8 cellular contexts compared by ENCODE assay signal in the genomic region with DNA sequence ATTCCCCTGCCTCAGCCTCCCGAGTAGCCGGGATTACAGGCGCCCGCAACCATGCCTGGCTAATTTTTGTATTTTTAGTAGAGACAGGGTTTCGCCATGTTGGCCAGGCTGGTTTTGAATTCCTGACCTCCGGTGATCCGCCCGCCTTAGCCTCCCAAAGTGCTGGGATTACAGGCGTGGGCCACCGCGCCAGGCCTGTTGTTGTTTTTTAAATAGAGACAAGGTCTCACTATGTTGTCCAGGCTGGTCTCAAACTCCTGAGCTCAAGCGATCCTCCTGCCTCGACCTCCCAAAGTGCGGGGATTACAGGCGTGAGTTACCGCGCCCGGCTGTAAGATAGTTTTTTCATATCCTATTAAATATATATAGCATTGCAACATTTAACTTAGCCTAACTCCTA. TPM values are rescaled to one million over a fixed set of nuclear protein-coding genes. Genes with fewer than 3 reads are reported as not detected.
DNase-seq lines count a peak whose midpoint lies in the region; ATAC-seq and TF ChIP-seq lines count a peak whose summit lies in the region.
"Not testable (repeated sequence)": the region's sequence is repeated elsewhere in the genome, so short reads cannot be mapped to it uniquely, and the experiment has no call there.

No MANE protein-coding gene starts in this region.

- DNase-seq in A673 (ENCODE audit: low spot score); H7; central memory CD8-positive, alpha-beta T cell (ENCODE audit: low spot score in 2 of 2); glutamatergic neuron; skeletal muscle cell (ENCODE audit: low read depth): not testable (repeated sequence)
- DNase-seq in Peyer's patch: peak in 1 of 3 donors; percentile 47
- peak; percentile 35 for DNase-seq in activated T-cell treated with anti-CD3 and anti-CD28 coated beads, Interleukin-2, amount 50 U/mL, for 24 hours

- H3K9me3 ChIP-seq in A673 (ENCODE audit: low read depth, low read length, poor library complexity, severe bottlenecking); Peyer's patch; muscle layer of colon (ENCODE audit: low read length): not testable (repeated sequence)

- not testable (repeated sequence) for TF ChIP-seq POLR2A in Peyer's patch (IDR thresholded peaks at IDR 0.05)

- H3K9me3 Mint-ChIP-seq in activated T-cell treated with anti-CD3 and anti-CD28 coated beads, Interleukin-2, amount 50 U/mL, for 24 hours; central memory CD8-positive, alpha-beta T cell; glutamatergic neuron (ENCODE audit: unreplicated experiment): not testable (repeated sequence)

- H3K27ac Mint-ChIP-seq in activated T-cell treated with anti-CD3 and anti-CD28 coated beads, Interleukin-2, amount 50 U/mL, for 24 hours: peak overlapping the region; percentile 99
- H3K27ac Mint-ChIP-seq in central memory CD8-positive, alpha-beta T cell (ENCODE audit: low read depth): peak overlapping the region; percentile 98
- H3K27ac Mint-ChIP-seq in glutamatergic neuron (ENCODE audit: unreplicated experiment): peak overlapping the region; percentile 94

- not testable (repeated sequence) for H3K27me3 Mint-ChIP-seq in activated T-cell treated with anti-CD3 and anti-CD28 coated beads, Interleukin-2, amount 50 U/mL, for 24 hours; central memory CD8-positive, alpha-beta T cell; glutamatergic neuron (ENCODE audit: unreplicated experiment)

- H3K27me3 ChIP-seq in A673 (replicated peaks; ENCODE audit: insufficient read depth, low read depth, low read length, poor library complexity); H7 (ENCODE audit: control insufficient read depth, insufficient read depth, low read length); Peyer's patch; muscle layer of colon (ENCODE audit: control insufficient read depth in 1 of 2, insufficient read depth in 2 of 2, low read length in 2 of 2): not testable (repeated sequence)

- peaks cover 79% of the 10 kb centered on the region for H3K36me3 Mint-ChIP-seq in activated T-cell treated with anti-CD3 and anti-CD28 coated beads, Interleukin-2, amount 50 U/mL, for 24 hours (ENCODE audit: low read depth)
- peaks cover 14% of the 10 kb centered on the region for H3K36me3 Mint-ChIP-seq in central memory CD8-positive, alpha-beta T cell (ENCODE audit: insufficient read depth)
- H3K36me3 Mint-ChIP-seq in glutamatergic neuron (ENCODE audit: unreplicated experiment): not testable (repeated sequence)

- H3K36me3 ChIP-seq in A673 (ENCODE audit: insufficient read depth, low read length, poor library complexity, severe bottlenecking); H7 (replicated peaks; ENCODE audit: control insufficient read depth, insufficient read depth, low read length); Peyer's patch; muscle layer of colon (ENCODE audit: insufficient read depth, low read length): not testable (repeated sequence)

- POLR2A ChIA-PET in A673 (lab: Charles Lee; ENCODE audit: low non-redundant PET): not testable (repeated sequence)

- peaks cover 12% of the 10 kb centered on the region for H3K4me1 ChIP-seq in A673 (ENCODE audit: insufficient read depth, low read length, poor library complexity, severe bottlenecking)
- H3K4me1 ChIP-seq in Peyer's patch: peaks cover 0 to 20% (median 8%) of the 10 kb centered on the region in 4 donors
- H3K4me1 ChIP-seq in muscle layer of colon (ENCODE audit: insufficient read depth, low read length): peaks cover 15% of the 10 kb centered on the region

- not testable (repeated sequence) for TF ChIP-seq CTCF in A673 (conservative IDR thresholded peaks at IDR 0.05; ENCODE audit: low read depth, low read length); Peyer's patch (IDR thresholded peaks at IDR 0.05); glutamatergic neuron (IDR thresholded peaks at IDR 0.05; ENCODE audit: partially characterized antibody, unreplicated experiment)

- intact Hi-C loops in A673 (cut with micrococcal nuclease; ENCODE audit: unreplicated experiment): not testable (repeated sequence)

- H3K27ac ChIP-seq in A673 (ENCODE audit: low read depth, low read length, poor library complexity, severe bottlenecking); muscle layer of colon (ENCODE audit: low read depth, low read length): not testable (repeated sequence)
- peak overlapping the region in 3 of 4 donors; percentile 99 to 100 (median 99) for H3K27ac ChIP-seq in Peyer's patch

- TSS peak; percentile 43 for BruUV-seq in A673 (replicated peaks; lab: Mats Ljungman, UMichigan)

- peaks cover 61% of the 10 kb centered on the region for H3K4me1 Mint-ChIP-seq in activated T-cell treated with anti-CD3 and anti-CD28 coated beads, Interleukin-2, amount 50 U/mL, for 24 hours (ENCODE audit: low read depth)
- H3K4me1 Mint-ChIP-seq in central memory CD8-positive, alpha-beta T cell: peaks cover 26% of the 10 kb centered on the region
- H3K4me1 Mint-ChIP-seq in glutamatergic neuron (ENCODE audit: low read depth, unreplicated experiment): peaks cover 19% of the 10 kb centered on the region

- ATAC-seq in central memory CD8-positive, alpha-beta T cell (replicated peaks; ENCODE audit: extremely low read depth, poor library complexity, severe bottlenecking): not testable (repeated sequence)

- peak overlapping the region; percentile 90 for H3K4me3 Mint-ChIP-seq in activated T-cell treated with anti-CD3 and anti-CD28 coated beads, Interleukin-2, amount 50 U/mL, for 24 hours
- H3K4me3 Mint-ChIP-seq in central memory CD8-positive, alpha-beta T cell: peak overlapping the region; percentile 90
- peak overlapping the region; percentile 97 for H3K4me3 Mint-ChIP-seq in glutamatergic neuron (ENCODE audit: unreplicated experiment)

- H3K4me3 ChIP-seq in A673 (ENCODE audit: low read depth, low read length, poor library complexity, severe bottlenecking): not testable (repeated sequence)
- H3K4me3 ChIP-seq in H7 (ENCODE audit: insufficient read depth, low read depth, low read length) (peak overlapping the region; percentile 74; the same call in 1 of the 2 replicates), Peyer's patch (peak overlapping the region; percentile 69 to 86 (median 82)), muscle layer of colon (ENCODE audit: low read depth in 1 of 2, low read length in 2 of 2) (peak overlapping the region; percentile 64 to 72), skeletal muscle cell (ENCODE audit: low read depth, low read length) (peak overlapping the region; percentile 64)

- CTCF ChIA-PET in A673 (lab: Charles Lee): not testable (repeated sequence)

- H3K9ac ChIP-seq in muscle layer of colon (ENCODE audit: low read length): not testable (repeated sequence)

RNA-seq across cellular contexts. Expression of gene RHBDD1, which starts 1.0 kb away (rescaled TPM):
- total RNA-seq in A673 (2021) (28.0 and 35.4 TPM in 2 replicates), Peyer's patch (10 to 100 TPM; 12.6 to 68.5 (median 30.6) TPM), glutamatergic neuron (ENCODE audit: unreplicated experiment) (29.9 TPM)
- total RNA-seq in H7 (2014; rRNA removed; shearing (Covaris generic)): 6.9 and 8.7 TPM in 2 replicates

RNA-seq across cellular contexts. Expression of gene IRS1, which starts 35.3 kb away (rescaled TPM):
- total RNA-seq in A673 (2021): 27.9 and 29.3 TPM in 2 replicates
- 15.2 and 17.1 TPM in 2 replicates for total RNA-seq in H7 (2014; rRNA removed; shearing (Covaris generic))
- 10 to 100 TPM in 3 of 4 donors, 1 to 10 TPM in 1; 8.3 to 67.7 (median 22.5) TPM for total RNA-seq in Peyer's patch
- total RNA-seq in glutamatergic neuron (ENCODE audit: unreplicated experiment): 8.1 TPM
